In the genomic region with DNA sequence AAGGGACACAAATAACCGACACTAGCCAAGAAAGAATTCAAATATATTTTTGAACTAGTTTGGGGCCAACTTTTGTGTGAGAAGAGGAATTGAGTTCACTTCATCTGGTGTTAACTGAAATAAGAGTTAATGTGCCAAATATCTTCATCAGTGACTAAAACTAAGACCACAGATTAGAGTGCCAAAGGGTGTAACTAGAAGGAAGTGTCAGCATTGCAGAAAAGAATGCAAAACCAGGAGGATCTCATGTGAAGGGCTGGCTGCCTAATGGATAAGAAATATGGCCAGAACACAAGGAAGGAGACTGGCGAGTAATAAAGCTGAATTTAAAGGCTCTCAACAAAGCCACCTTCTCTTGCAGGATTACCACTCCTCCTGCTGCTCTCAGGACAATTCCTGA, we compare ENCODE assay signal across 16 cellular contexts.
DNase-seq lines count a peak whose midpoint lies in the region; ATAC-seq and TF ChIP-seq lines count a peak whose summit lies in the region.
"Had no signal": no experiment of that assay in that cellular context is flagged by ENCODE, and none has a peak within 500 bp of the region (broad histone marks: within the 10 kb centered on the region; RNA-seq: fewer than 3 reads in every experiment).

No MANE protein-coding gene starts in this region.

- peak overlapping the region; percentile 13 to 33 for H3K27ac ChIP-seq in left lung
- H3K27ac ChIP-seq: vagina had no signal

- TF ChIP-seq CTCF in left lung (IDR thresholded peaks at IDR 0.05) = no peak

- H3K9me3 ChIP-seq in left lung = no peaks in the 10 kb centered on the region
- H3K9me3 ChIP-seq: vagina had no signal

- no peaks in the 10 kb centered on the region for H3K36me3 ChIP-seq in left lung
- H3K36me3 ChIP-seq: vagina had no signal

- no peak overlapping the region for H3K4me3 ChIP-seq in left lung
- H3K4me3 ChIP-seq: vagina had no signal

- peaks cover 30% of the 10 kb centered on the region for H3K36me3 Mint-ChIP-seq in activated CD4-positive, alpha-beta T cell treated with anti-CD3 and anti-CD28 coated beads, Interleukin-2, amount 10 ng/mL, durations not matched to agents 7 days and 5 days (ENCODE audit: low read depth)
- peaks cover 8% of the 10 kb centered on the region for H3K36me3 Mint-ChIP-seq in activated CD8-positive, alpha-beta T cell treated with anti-CD3 and anti-CD28 coated beads, Interleukin-2, amount 10 ng/mL, durations not matched to agents 7 days and 5 days (ENCODE audit: low read depth)
- H3K36me3 Mint-ChIP-seq: naive B cell had no signal

- POLR2A ChIA-PET in activated CD4-positive, alpha-beta T cell treated with anti-CD3 and anti-CD28 coated beads, Interleukin-2, amount 10 ng/mL, durations not matched to agents 7 days and 5 days (lab: Charles Lee) = no interaction called here
- POLR2A ChIA-PET in activated CD8-positive, alpha-beta T cell treated with anti-CD3 and anti-CD28 coated beads, Interleukin-2, amount 10 ng/mL, durations not matched to agents 7 days and 5 days (lab: Charles Lee) = interaction anchor here (1.7 to 3.0 kb wide), 4 partner anchors 34 to 151 kb away, joined by 5 to 14 read pairs (median 9); a partner anchor contains a TSS

- DNase-seq in activated CD4-positive, alpha-beta T cell treated with anti-CD3 and anti-CD28 coated beads, Interleukin-2, amount 10 ng/mL, durations not matched to agents 7 days and 5 days = no peak
- no peak for DNase-seq in activated CD4-positive, alpha-beta T cell treated with anti-CD3 and anti-CD28 coated beads for 4 hours
- DNase-seq in EH (ENCODE audit: low read depth) (peak; percentile 7), left lung (no peak), RPMI8226 (no peak)
- no peak for DNase-seq in activated CD8-positive, alpha-beta T cell treated with anti-CD3 and anti-CD28 coated beads, Interleukin-2, amount 10 ng/mL, durations not matched to agents 7 days and 5 days
- DNase-seq: COR-L47, foreskin fibroblast, naive B cell, NCI-H1092 treated with DMSO at 0.1 percent for 48 hours, NCI-H2171, NCI-H774, SW 1271 had no signal

- intact Hi-C loops in left lung (cut with DNase I) = no loop called here

- H3K27ac Mint-ChIP-seq in activated CD4-positive, alpha-beta T cell treated with anti-CD3 and anti-CD28 coated beads, Interleukin-2, amount 10 ng/mL, durations not matched to agents 7 days and 5 days = peak overlapping the region; percentile 67
- H3K27ac Mint-ChIP-seq in activated CD8-positive, alpha-beta T cell treated with anti-CD3 and anti-CD28 coated beads, Interleukin-2, amount 10 ng/mL, durations not matched to agents 7 days and 5 days = peak overlapping the region; percentile 66

- no peak overlapping the region for H3K4me3 Mint-ChIP-seq in activated CD4-positive, alpha-beta T cell treated with anti-CD3 and anti-CD28 coated beads, Interleukin-2, amount 10 ng/mL, durations not matched to agents 7 days and 5 days
- H3K4me3 Mint-ChIP-seq in activated CD8-positive, alpha-beta T cell treated with anti-CD3 and anti-CD28 coated beads, Interleukin-2, amount 10 ng/mL, durations not matched to agents 7 days and 5 days = no peak overlapping the region

- H3K9me3 Mint-ChIP-seq in activated CD4-positive, alpha-beta T cell treated with anti-CD3 and anti-CD28 coated beads, Interleukin-2, amount 10 ng/mL, durations not matched to agents 7 days and 5 days = no peaks in the 10 kb centered on the region
- H3K9me3 Mint-ChIP-seq in activated CD8-positive, alpha-beta T cell treated with anti-CD3 and anti-CD28 coated beads, Interleukin-2, amount 10 ng/mL, durations not matched to agents 7 days and 5 days (ENCODE audit: insufficient read depth) = no peaks in the 10 kb centered on the region
- H3K9me3 Mint-ChIP-seq: naive B cell had no signal

- CTCF ChIA-PET in activated CD4-positive, alpha-beta T cell treated with anti-CD3 and anti-CD28 coated beads, Interleukin-2, amount 10 ng/mL, durations not matched to agents 7 days and 5 days (lab: Charles Lee) = interaction anchor here (0.6 to 1.8 kb wide), 5 partner anchors 17 to 257 kb away, joined by 3 to 5 read pairs (median 3); a partner anchor contains a TSS
- CTCF ChIA-PET in activated CD8-positive, alpha-beta T cell treated with anti-CD3 and anti-CD28 coated beads, Interleukin-2, amount 10 ng/mL, durations not matched to agents 7 days and 5 days (lab: Charles Lee) = interaction anchor here (1.1 to 5.7 kb wide), 16 partner anchors 13 to 275 kb away, joined by 3 to 58 read pairs (median 6); a partner anchor contains a TSS

- no peaks in the 10 kb centered on the region for H3K27me3 ChIP-seq in left lung
- H3K27me3 ChIP-seq: vagina had no signal

- H3K27me3 Mint-ChIP-seq in activated CD4-positive, alpha-beta T cell treated with anti-CD3 and anti-CD28 coated beads, Interleukin-2, amount 10 ng/mL, durations not matched to agents 7 days and 5 days = no peaks in the 10 kb centered on the region
- H3K27me3 Mint-ChIP-seq in activated CD8-positive, alpha-beta T cell treated with anti-CD3 and anti-CD28 coated beads, Interleukin-2, amount 10 ng/mL, durations not matched to agents 7 days and 5 days (ENCODE audit: low read depth) = no peaks in the 10 kb centered on the region

- H3K4me1 Mint-ChIP-seq in activated CD4-positive, alpha-beta T cell treated with anti-CD3 and anti-CD28 coated beads, Interleukin-2, amount 10 ng/mL, durations not matched to agents 7 days and 5 days = peaks cover 92% of the 10 kb centered on the region
- H3K4me1 Mint-ChIP-seq in activated CD8-positive, alpha-beta T cell treated with anti-CD3 and anti-CD28 coated beads, Interleukin-2, amount 10 ng/mL, durations not matched to agents 7 days and 5 days (ENCODE audit: low read depth) = peaks cover 94% of the 10 kb centered on the region

- no peak for ATAC-seq in activated CD8-positive, alpha-beta T cell treated with anti-CD3 and anti-CD28 coated beads, Interleukin-2, amount 10 ng/mL, durations not matched to agents 7 days and 5 days
- ATAC-seq in left lung (no peak), HG02970 (IDR thresholded peaks at IDR 0.05; ENCODE audit: low FRiP score, unreplicated experiment) (no peak), GM18868 (IDR thresholded peaks at IDR 0.05; ENCODE audit: unreplicated experiment) (no peak)

- H3K4me1 ChIP-seq in left lung = peaks cover 12 to 93% of the 10 kb centered on the region in 2 donors
